1 cellular context compared by ENCODE assay signal in the genomic region with DNA sequence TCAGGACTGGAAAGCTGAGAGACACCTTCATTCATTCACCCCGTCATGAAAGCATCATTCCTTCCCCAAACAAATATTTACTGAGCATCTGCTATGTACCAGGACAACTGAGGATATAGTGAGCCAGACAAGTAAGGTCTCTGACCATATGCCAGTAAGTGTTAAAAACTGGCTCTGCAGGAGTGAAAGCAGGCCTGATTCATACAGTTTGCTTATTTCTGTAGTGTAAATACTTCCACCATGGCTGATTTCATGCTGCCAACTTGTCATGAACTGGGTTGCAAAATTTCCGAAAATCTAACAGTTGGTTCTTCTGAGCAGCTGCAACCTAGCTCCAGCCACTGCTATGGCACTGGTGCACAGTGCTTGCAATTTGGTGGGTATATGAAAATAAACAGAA.
TF ChIP-seq lines count a peak whose summit lies in the region.

No MANE protein-coding gene starts in this region.

TF ChIP-seq in IMR-90, 13 proteins besides CTCF, POLR2A, EP300 and RAD21 (continued from another document):
- TF ChIP-seq, protein P1, sequence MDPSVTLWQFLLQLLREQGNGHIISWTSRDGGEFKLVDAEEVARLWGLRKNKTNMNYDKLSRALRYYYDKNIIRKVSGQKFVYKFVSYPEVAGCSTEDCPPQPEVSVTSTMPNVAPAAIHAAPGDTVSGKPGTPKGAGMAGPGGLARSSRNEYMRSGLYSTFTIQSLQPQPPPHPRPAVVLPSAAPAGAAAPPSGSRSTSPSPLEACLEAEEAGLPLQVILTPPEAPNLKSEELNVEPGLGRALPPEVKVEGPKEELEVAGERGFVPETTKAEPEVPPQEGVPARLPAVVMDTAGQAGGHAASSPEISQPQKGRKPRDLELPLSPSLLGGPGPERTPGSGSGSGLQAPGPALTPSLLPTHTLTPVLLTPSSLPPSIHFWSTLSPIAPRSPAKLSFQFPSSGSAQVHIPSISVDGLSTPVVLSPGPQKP (IDR thresholded peaks at IDR 0.05; ENCODE audit: borderline replicate concordance, low read depth, low read length) = no peak
- TF ChIP-seq CHD1 (IDR thresholded peaks at IDR 0.05; ENCODE audit: low read depth, low read length) = no peak
- no peak for TF ChIP-seq FOS (IDR thresholded peaks at IDR 0.05; ENCODE audit: low read depth, low read length)
- no peak for TF ChIP-seq RCOR1 (IDR thresholded peaks at IDR 0.05; ENCODE audit: insufficient replicate concordance, low read length)
- TF ChIP-seq MAZ (IDR thresholded peaks at IDR 0.05; ENCODE audit: borderline replicate concordance, low read depth, low read length) = no peak
- TF ChIP-seq, protein P2, sequence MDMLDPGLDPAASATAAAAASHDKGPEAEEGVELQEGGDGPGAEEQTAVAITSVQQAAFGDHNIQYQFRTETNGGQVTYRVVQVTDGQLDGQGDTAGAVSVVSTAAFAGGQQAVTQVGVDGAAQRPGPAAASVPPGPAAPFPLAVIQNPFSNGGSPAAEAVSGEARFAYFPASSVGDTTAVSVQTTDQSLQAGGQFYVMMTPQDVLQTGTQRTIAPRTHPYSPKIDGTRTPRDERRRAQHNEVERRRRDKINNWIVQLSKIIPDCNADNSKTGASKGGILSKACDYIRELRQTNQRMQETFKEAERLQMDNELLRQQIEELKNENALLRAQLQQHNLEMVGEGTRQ (IDR thresholded peaks at IDR 0.05; ENCODE audit: low read depth, low read length) = no peak
